ENCODE assay signal across 1 cellular context in the genomic region with DNA sequence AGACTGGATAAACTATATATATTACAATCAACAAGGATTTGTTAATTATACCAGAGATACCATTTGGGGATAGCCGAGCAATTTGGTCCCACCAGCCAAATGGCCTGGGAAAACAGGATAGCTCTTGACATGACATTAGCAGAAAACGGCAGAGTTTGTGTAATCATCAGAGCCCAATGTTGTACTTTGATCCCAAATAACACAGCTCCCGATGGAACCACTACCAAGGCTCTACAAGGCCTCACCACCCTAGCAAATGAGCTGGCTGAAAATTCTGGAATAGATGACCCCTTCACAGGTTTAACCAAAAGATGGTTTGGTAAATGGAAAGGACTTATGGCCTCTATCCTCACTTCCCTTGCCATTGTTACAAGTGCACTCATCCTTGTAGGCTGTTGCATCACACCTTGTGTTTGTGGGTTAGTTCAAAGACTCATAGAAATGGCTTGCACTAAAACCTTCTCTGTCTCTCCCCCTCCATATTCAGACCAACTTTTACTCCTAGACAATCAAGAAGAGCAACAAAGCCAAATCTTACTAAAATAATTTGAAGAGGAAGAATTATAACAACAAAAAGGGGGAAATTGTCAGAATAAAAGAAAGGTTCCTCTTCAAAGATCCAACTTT.
TF ChIP-seq lines count a peak whose summit lies in the region.

No MANE protein-coding gene starts in this region.

TF ChIP-seq in HepG2, 621 proteins besides CTCF, POLR2A, EP300 and RAD21 (continued from another document and continues in another):
- TF ChIP-seq RFXAP (CRISPR knock-in tag; IDR thresholded peaks at IDR 0.05; ENCODE audit: borderline replicate concordance), result no peak
- TF ChIP-seq U2AF1 (optimal IDR thresholded peaks at IDR 0.05; ENCODE audit: low read depth, low read length), result no peak
- TF ChIP-seq, protein P1, sequence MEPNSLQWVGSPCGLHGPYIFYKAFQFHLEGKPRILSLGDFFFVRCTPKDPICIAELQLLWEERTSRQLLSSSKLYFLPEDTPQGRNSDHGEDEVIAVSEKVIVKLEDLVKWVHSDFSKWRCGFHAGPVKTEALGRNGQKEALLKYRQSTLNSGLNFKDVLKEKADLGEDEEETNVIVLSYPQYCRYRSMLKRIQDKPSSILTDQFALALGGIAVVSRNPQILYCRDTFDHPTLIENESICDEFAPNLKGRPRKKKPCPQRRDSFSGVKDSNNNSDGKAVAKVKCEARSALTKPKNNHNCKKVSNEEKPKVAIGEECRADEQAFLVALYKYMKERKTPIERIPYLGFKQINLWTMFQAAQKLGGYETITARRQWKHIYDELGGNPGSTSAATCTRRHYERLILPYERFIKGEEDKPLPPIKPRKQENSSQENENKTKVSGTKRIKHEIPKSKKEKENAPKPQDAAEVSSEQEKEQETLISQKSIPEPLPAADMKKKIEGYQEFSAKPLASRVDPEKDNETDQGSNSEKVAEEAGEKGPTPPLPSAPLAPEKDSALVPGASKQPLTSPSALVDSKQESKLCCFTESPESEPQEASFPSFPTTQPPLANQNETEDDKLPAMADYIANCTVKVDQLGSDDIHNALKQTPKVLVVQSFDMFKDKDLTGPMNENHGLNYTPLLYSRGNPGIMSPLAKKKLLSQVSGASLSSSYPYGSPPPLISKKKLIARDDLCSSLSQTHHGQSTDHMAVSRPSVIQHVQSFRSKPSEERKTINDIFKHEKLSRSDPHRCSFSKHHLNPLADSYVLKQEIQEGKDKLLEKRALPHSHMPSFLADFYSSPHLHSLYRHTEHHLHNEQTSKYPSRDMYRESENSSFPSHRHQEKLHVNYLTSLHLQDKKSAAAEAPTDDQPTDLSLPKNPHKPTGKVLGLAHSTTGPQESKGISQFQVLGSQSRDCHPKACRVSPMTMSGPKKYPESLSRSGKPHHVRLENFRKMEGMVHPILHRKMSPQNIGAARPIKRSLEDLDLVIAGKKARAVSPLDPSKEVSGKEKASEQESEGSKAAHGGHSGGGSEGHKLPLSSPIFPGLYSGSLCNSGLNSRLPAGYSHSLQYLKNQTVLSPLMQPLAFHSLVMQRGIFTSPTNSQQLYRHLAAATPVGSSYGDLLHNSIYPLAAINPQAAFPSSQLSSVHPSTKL (CRISPR knock-in tag; IDR thresholded peaks at IDR 0.05), result peak; percentile 80
- peak; percentile 94 for TF ChIP-seq HNF4A (CRISPR knock-in tag; IDR thresholded peaks at IDR 0.05)
- no peak for TF ChIP-seq CHD2 (IDR thresholded peaks at IDR 0.05; ENCODE audit: low read depth, low read length)
- TF ChIP-seq IRF2 (CRISPR knock-in tag; IDR thresholded peaks at IDR 0.05), result 0 out of 2 replicates have a peak, but pooled peaks have one; percentile 13
- TF ChIP-seq ZNF44 (CRISPR knock-in tag; IDR thresholded peaks at IDR 0.05), result no peak
- no peak for TF ChIP-seq ZNF841 (CRISPR knock-in tag; IDR thresholded peaks at IDR 0.05; ENCODE audit: borderline replicate concordance)
- TF ChIP-seq, protein P2, sequence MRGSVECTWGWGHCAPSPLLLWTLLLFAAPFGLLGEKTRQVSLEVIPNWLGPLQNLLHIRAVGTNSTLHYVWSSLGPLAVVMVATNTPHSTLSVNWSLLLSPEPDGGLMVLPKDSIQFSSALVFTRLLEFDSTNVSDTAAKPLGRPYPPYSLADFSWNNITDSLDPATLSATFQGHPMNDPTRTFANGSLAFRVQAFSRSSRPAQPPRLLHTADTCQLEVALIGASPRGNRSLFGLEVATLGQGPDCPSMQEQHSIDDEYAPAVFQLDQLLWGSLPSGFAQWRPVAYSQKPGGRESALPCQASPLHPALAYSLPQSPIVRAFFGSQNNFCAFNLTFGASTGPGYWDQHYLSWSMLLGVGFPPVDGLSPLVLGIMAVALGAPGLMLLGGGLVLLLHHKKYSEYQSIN (CRISPR knock-in tag; IDR thresholded peaks at IDR 0.05; ENCODE audit: borderline replicate concordance), result no peak
- TF ChIP-seq MIER3 (CRISPR knock-in tag; IDR thresholded peaks at IDR 0.05; ENCODE audit: borderline replicate concordance), result no peak
- peak; percentile 84 for TF ChIP-seq NCOR1 (IDR thresholded peaks at IDR 0.05; ENCODE audit: borderline replicate concordance, low read length)
- TF ChIP-seq, protein P3, sequence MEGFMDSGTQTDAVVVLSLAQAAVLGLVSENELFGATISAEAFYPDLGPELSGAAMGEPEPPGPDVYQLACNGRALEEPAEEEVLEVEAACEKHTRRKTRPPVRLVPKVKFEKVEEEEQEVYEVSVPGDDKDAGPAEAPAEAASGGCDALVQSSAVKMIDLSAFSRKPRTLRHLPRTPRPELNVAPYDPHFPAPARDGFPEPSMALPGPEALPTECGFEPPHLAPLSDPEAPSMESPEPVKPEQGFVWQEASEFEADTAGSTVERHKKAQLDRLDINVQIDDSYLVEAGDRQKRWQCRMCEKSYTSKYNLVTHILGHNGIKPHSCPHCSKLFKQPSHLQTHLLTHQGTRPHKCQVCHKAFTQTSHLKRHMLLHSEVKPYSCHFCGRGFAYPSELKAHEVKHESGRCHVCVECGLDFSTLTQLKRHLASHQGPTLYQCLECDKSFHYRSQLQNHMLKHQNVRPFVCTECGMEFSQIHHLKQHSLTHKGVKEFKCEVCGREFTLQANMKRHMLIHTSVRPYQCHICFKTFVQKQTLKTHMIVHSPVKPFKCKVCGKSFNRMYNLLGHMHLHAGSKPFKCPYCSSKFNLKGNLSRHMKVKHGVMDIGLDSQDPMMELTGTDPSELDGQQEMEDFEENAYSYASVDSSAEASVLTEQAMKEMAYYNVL (CRISPR knock-in tag; IDR thresholded peaks at IDR 0.05; ENCODE audit: borderline replicate concordance), result no peak
- peak; percentile 48; the same call in 1 of the 2 replicates for TF ChIP-seq ZNF264 (CRISPR knock-in tag; IDR thresholded peaks at IDR 0.05)
- peak; percentile 45; the same call in 1 of the 2 replicates for TF ChIP-seq NR2F6 (IDR thresholded peaks at IDR 0.05)
- no peak; the same call in 1 of the 2 replicates for TF ChIP-seq NR2F6 (CRISPR knock-in tag; IDR thresholded peaks at IDR 0.05)
- TF ChIP-seq YEATS2 (CRISPR knock-in tag; IDR thresholded peaks at IDR 0.05; ENCODE audit: borderline replicate concordance), result peak; percentile 14; the same call in 1 of the 2 replicates
- TF ChIP-seq, protein P4, sequence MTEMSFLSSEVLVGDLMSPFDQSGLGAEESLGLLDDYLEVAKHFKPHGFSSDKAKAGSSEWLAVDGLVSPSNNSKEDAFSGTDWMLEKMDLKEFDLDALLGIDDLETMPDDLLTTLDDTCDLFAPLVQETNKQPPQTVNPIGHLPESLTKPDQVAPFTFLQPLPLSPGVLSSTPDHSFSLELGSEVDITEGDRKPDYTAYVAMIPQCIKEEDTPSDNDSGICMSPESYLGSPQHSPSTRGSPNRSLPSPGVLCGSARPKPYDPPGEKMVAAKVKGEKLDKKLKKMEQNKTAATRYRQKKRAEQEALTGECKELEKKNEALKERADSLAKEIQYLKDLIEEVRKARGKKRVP (CRISPR knock-in tag; IDR thresholded peaks at IDR 0.05), result peak in 1 of 2 experiments; percentile 78; a peak in 2 of 4 replicates
- TF ChIP-seq, protein P5, sequence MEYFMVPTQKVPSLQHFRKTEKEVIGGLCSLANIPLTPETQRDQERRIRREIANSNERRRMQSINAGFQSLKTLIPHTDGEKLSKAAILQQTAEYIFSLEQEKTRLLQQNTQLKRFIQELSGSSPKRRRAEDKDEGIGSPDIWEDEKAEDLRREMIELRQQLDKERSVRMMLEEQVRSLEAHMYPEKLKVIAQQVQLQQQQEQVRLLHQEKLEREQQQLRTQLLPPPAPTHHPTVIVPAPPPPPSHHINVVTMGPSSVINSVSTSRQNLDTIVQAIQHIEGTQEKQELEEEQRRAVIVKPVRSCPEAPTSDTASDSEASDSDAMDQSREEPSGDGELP (IDR thresholded peaks at IDR 0.05; ENCODE audit: borderline replicate concordance, low read depth), result no peak
- TF ChIP-seq HMG20A (CRISPR knock-in tag; IDR thresholded peaks at IDR 0.05; ENCODE audit: borderline replicate concordance), result no peak
- TF ChIP-seq NR2C2 (CRISPR knock-in tag; IDR thresholded peaks at IDR 0.05; ENCODE audit: borderline replicate concordance), result peak; percentile 26; the same call in 1 of the 2 replicates
- TF ChIP-seq TAF1 (CRISPR knock-in tag; IDR thresholded peaks at IDR 0.05), result no peak
- no peak for TF ChIP-seq CCDC6 (CRISPR knock-in tag; IDR thresholded peaks at IDR 0.05)
- TF ChIP-seq ZNF782 (CRISPR knock-in tag; IDR thresholded peaks at IDR 0.05; ENCODE audit: borderline replicate concordance), result 0 out of 2 replicates have a peak, but pooled peaks have one; percentile 34
- TF ChIP-seq ARNT (IDR thresholded peaks at IDR 0.05), result no peak
- TF ChIP-seq SMC3 (IDR thresholded peaks at IDR 0.05; ENCODE audit: low read length), result 0 out of 2 replicates have a peak, but pooled peaks have one; percentile 7
- TF ChIP-seq FOXA3 (CRISPR knock-in tag; IDR thresholded peaks at IDR 0.05), result peak; percentile 63
- no peak for TF ChIP-seq HDAC1 (CRISPR knock-in tag; IDR thresholded peaks at IDR 0.05)
- TF ChIP-seq EHMT2 (IDR thresholded peaks at IDR 0.05; ENCODE audit: borderline replicate concordance, low read depth, low read length), result peak; percentile 97
- peak; percentile 42; the same call in 1 of the 2 replicates for TF ChIP-seq HOXA3 (CRISPR knock-in tag; IDR thresholded peaks at IDR 0.05)
- TF ChIP-seq HOXA7 (CRISPR knock-in tag; IDR thresholded peaks at IDR 0.05), result no peak
- no peak for TF ChIP-seq SKI (IDR thresholded peaks at IDR 0.05; ENCODE audit: partially characterized antibody)
- no peak for TF ChIP-seq ZNF598 (CRISPR knock-in tag; IDR thresholded peaks at IDR 0.05; ENCODE audit: borderline replicate concordance)
- TF ChIP-seq ZEB1 (IDR thresholded peaks at IDR 0.05; ENCODE audit: insufficient replicate concordance, low read depth), result no peak
- TF ChIP-seq DNMT3B (CRISPR knock-in tag; conservative IDR thresholded peaks at IDR 0.05), result no peak
- TF ChIP-seq FOSL2 (CRISPR knock-in tag; IDR thresholded peaks at IDR 0.05), result peak; percentile 77
- TF ChIP-seq, protein P6, sequence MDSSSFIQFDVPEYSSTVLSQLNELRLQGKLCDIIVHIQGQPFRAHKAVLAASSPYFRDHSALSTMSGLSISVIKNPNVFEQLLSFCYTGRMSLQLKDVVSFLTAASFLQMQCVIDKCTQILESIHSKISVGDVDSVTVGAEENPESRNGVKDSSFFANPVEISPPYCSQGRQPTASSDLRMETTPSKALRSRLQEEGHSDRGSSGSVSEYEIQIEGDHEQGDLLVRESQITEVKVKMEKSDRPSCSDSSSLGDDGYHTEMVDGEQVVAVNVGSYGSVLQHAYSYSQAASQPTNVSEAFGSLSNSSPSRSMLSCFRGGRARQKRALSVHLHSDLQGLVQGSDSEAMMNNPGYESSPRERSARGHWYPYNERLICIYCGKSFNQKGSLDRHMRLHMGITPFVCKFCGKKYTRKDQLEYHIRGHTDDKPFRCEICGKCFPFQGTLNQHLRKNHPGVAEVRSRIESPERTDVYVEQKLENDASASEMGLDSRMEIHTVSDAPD (CRISPR knock-in tag; IDR thresholded peaks at IDR 0.05), result no peak
- no peak for TF ChIP-seq ZFP36L1 (CRISPR knock-in tag; IDR thresholded peaks at IDR 0.05)
- no peak for TF ChIP-seq GATAD1 (CRISPR knock-in tag; IDR thresholded peaks at IDR 0.05)
- TF ChIP-seq EED (CRISPR knock-in tag; IDR thresholded peaks at IDR 0.05), result no peak
- TF ChIP-seq, protein P7, sequence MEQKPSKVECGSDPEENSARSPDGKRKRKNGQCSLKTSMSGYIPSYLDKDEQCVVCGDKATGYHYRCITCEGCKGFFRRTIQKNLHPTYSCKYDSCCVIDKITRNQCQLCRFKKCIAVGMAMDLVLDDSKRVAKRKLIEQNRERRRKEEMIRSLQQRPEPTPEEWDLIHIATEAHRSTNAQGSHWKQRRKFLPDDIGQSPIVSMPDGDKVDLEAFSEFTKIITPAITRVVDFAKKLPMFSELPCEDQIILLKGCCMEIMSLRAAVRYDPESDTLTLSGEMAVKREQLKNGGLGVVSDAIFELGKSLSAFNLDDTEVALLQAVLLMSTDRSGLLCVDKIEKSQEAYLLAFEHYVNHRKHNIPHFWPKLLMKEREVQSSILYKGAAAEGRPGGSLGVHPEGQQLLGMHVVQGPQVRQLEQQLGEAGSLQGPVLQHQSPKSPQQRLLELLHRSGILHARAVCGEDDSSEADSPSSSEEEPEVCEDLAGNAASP (CRISPR knock-in tag; IDR thresholded peaks at IDR 0.05; ENCODE audit: borderline replicate concordance), result 0 out of 2 replicates have a peak, but pooled peaks have one; percentile 39
- peak; percentile 65 for TF ChIP-seq GATAD2A (CRISPR knock-in tag; IDR thresholded peaks at IDR 0.05)
- TF ChIP-seq, protein P8, sequence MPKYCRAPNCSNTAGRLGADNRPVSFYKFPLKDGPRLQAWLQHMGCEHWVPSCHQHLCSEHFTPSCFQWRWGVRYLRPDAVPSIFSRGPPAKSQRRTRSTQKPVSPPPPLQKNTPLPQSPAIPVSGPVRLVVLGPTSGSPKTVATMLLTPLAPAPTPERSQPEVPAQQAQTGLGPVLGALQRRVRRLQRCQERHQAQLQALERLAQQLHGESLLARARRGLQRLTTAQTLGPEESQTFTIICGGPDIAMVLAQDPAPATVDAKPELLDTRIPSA (CRISPR knock-in tag; IDR thresholded peaks at IDR 0.05; ENCODE audit: borderline replicate concordance), result no peak
- TF ChIP-seq, protein P9, sequence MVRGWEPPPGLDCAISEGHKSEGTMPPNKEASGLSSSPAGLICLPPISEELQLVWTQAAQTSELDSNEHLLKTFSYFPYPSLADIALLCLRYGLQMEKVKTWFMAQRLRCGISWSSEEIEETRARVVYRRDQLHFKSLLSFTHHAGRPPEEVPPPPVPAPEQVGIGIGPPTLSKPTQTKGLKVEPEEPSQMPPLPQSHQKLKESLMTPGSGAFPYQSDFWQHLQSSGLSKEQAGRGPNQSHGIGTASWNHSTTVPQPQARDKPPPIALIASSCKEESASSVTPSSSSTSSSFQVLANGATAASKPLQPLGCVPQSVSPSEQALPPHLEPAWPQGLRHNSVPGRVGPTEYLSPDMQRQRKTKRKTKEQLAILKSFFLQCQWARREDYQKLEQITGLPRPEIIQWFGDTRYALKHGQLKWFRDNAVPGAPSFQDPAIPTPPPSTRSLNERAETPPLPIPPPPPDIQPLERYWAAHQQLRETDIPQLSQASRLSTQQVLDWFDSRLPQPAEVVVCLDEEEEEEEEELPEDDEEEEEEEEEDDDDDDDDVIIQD (CRISPR knock-in tag; IDR thresholded peaks at IDR 0.05; ENCODE audit: low read depth), result peak; percentile 79; the same call in 1 of the 2 replicates
- peak; percentile 79 for TF ChIP-seq ZFY (CRISPR knock-in tag; IDR thresholded peaks at IDR 0.05)
- TF ChIP-seq ZNF205 (CRISPR knock-in tag; IDR thresholded peaks at IDR 0.05), result no peak
- TF ChIP-seq YEATS4 (CRISPR knock-in tag; IDR thresholded peaks at IDR 0.05; ENCODE audit: borderline replicate concordance), result peak; percentile 16; the same call in 1 of the 2 replicates
- TF ChIP-seq ZNF354B (CRISPR knock-in tag; IDR thresholded peaks at IDR 0.05), result no peak
